ENCODE assay signal across 17 cellular contexts in genomic region chrX:134801267-134801666, GRCh38. TPM values are rescaled to one million over a fixed set of nuclear protein-coding genes. Genes with fewer than 3 reads are reported as not detected.
DNase-seq lines count a peak whose midpoint lies in the region; ATAC-seq and TF ChIP-seq lines count a peak whose summit lies in the region.
"Had no signal": no experiment of that assay in that cellular context is flagged by ENCODE, and none has a peak within 500 bp of the region (broad histone marks: within the 10 kb centered on the region; RNA-seq: fewer than 3 reads in every experiment).

No MANE protein-coding gene starts in this region.

- POLR2A ChIA-PET in PC-9 (lab: Charles Lee; ENCODE audit: unreplicated experiment) = no interaction called here

- peaks cover 10% of the 10 kb centered on the region; the same call in 1 of the 2 replicates for H3K79me2 ChIP-seq in PC-9 (ENCODE audit: low read depth)

- H3K27me3 ChIP-seq in PC-9 (ENCODE audit: insufficient read depth, low read depth) (no peaks in the 10 kb centered on the region), left lung (no peaks in the 10 kb centered on the region)

- H3K4me2 ChIP-seq in PC-9 = 0 out of 2 replicates have a peak overlapping the region, but pooled peaks have one; percentile 6

- H3K27ac ChIP-seq in PC-9 = no peak overlapping the region
- no peak overlapping the region for H3K27ac ChIP-seq in left lung
- H3K27ac ChIP-seq: coronary artery, tibial nerve, VCaP had no signal

- H3K4me3 ChIP-seq in PC-9 = no peak overlapping the region
- H3K4me3 ChIP-seq in left lung = no peak overlapping the region
- H3K4me3 ChIP-seq: coronary artery, tibial nerve had no signal

- CTCF ChIA-PET in PC-9 (lab: Charles Lee) = no interaction called here

- TF ChIP-seq CTCF in PC-9 (conservative IDR thresholded peaks at IDR 0.05) (no peak), left lung (IDR thresholded peaks at IDR 0.05) (no peak)

- no peak overlapping the region for H2AFZ ChIP-seq in PC-9

- H3K4me1 ChIP-seq in PC-9 (replicated peaks; ENCODE audit: insufficient read depth) (peaks cover 9% of the 10 kb centered on the region), left lung (no peaks in the 10 kb centered on the region)
- H3K4me1 ChIP-seq: tibial nerve had no signal

- ATAC-seq in left lung = no peak
- ATAC-seq: stimulated activated naive B cell treated with anti-CD40 and anti-IgM and Interleukin-4, amounts not matched to agents 10 μg/mL and 1 μg/mL and 100 μg/mL, for 72 hours had no signal

- DNase-seq in Daoy (ENCODE audit: low read depth) (peak; percentile 45), HS-27A (ENCODE audit: low read depth) (peak; percentile 39), PC-9 (no peak), glomerular visceral epithelial cell (ENCODE audit: extremely low spot score) (peak; percentile 24), left lung (no peak), NCI-H2171 treated with DMSO at 0.1 percent for 48 hours (lab: John Stamatoyannopoulos, UW) (no peak)
- DNase-seq in activated CD4-positive, alpha-beta T cell treated with anti-CD3 and anti-CD28 coated beads for 1 hour = no peak
- DNase-seq: activated CD4-positive, alpha-beta memory T cell treated with anti-CD3 and anti-CD28 coated beads, Interleukin-2, amount 10 ng/mL, durations not matched to agents 7 days and 5 days; activated T-cell treated with anti-CD3 and anti-CD28 coated beads, Interleukin-2, amount 50 U/mL, for 24 hours; immature natural killer cell; Karpas-422; NCI-H146; retina; stimulated activated naive B cell treated with anti-CD40 and anti-IgM and Interleukin-4, amounts not matched to agents 10 μg/mL and 1 μg/mL and 100 μg/mL, for 72 hours had no signal

- no peaks in the 10 kb centered on the region for H3K9me2 ChIP-seq in PC-9 (ENCODE audit: insufficient read depth)

- 0 out of 2 replicates have a peak, but pooled peaks cover 12% of the 10 kb centered on the region for H3F3A ChIP-seq in PC-9 (ENCODE audit: insufficient read depth, low read depth)

- H3K36me3 ChIP-seq in PC-9 (ENCODE audit: low read depth) = no peaks in the 10 kb centered on the region
- H3K36me3 ChIP-seq in left lung = no peaks in the 10 kb centered on the region
- H3K36me3 ChIP-seq: tibial nerve had no signal

- intact Hi-C loops in PC-9 (cut with micrococcal nuclease; ENCODE audit: unreplicated experiment) (no loop called here), left lung (cut with DNase I) (no loop called here)

- BruUV-seq in PC-9 (replicated peaks; lab: Mats Ljungman, UMichigan) = no TSS peak

- no peaks in the 10 kb centered on the region for H4K20me1 ChIP-seq in PC-9 (ENCODE audit: insufficient read depth)

- no peaks in the 10 kb centered on the region for H3K9me3 ChIP-seq in PC-9 (ENCODE audit: insufficient read depth, low read depth)
- H3K9me3 ChIP-seq in left lung = no peaks in the 10 kb centered on the region
- H3K9me3 ChIP-seq: tibial nerve had no signal

RNA-seq across cellular contexts. Expression of gene PABIR2, which starts 4.3 kb away (rescaled TPM):
- total RNA-seq in Daoy (2014; rRNA removed; shearing (Covaris generic)) = 4.6 and 4.7 TPM in 2 replicates
- total RNA-seq in PC-9 (2021) (66.3 and 96.4 TPM in 2 replicates), left lung (10 to 100 TPM; 17.0 to 20.6 TPM)

Comparison
In these comparisons a context has a peak if more than half of its experiments do, and no peak if none do; other contexts are left out.
1. DNase-seq: peak in Daoy (single experiment), HS-27A (single experiment) and glomerular visceral epithelial cell (single experiment); none in PC-9 (0 of 2), activated CD4-positive, alpha-beta T cell treated with anti-CD3 and anti-CD28 coated beads for 1 hour (single experiment), left lung (0 of 2) and NCI-H2171 treated with DMSO at 0.1 percent for 48 hours (single experiment).